In genomic region chr11:112115389-112115788, GRCh38 we compare ENCODE assay signal across 22 cellular contexts. TPM values are rescaled to one million over a fixed set of nuclear protein-coding genes. Genes with fewer than 3 reads are reported as not detected.
"Had no signal": no experiment of that assay in that cellular context is flagged by ENCODE, and none has a peak within 500 bp of the region (broad histone marks: within the 10 kb centered on the region; RNA-seq: fewer than 3 reads in every experiment).

No MANE protein-coding gene starts in this region.

- H3K4me3 ChIP-seq: K562 had no signal

- H3K4me2 ChIP-seq: KMS-11 had no signal

- ATAC-seq: K562, Panc1, PC-3, SK-N-SH treated with all-trans-retinoic acid at 6 μM for 48 hours had no signal

- DNase-seq: Kasumi-1; MM.1S; NCI-H1092 treated with DMSO at 0.1 percent for 48 hours; NCI-H1436; NCI-H187; NCI-H2029; NCI-H2081 treated with DMSO at 0.1 percent for 48 hours; NCI-H2227 treated with DMSO at 0.1 percent for 48 hours; NCI-H524; NCI-H526 treated with DMSO at 0.1 percent for 48 hours; NCI-H748 treated with DMSO at 0.1 percent for 48 hours; NK-92 treated with Interleukin-12 subunit alpha and Interleukin-12 subunit beta, amount 100 ng/mL, for 24 hours; PC-3; SHP77; T-helper 1 cell had no signal

- H3K9ac ChIP-seq: KMS-11 had no signal

- H3K27ac ChIP-seq: HL-60, KMS-11, RWPE1 had no signal

RNA-seq across cellular contexts. Expression of gene IL18, which starts 48.5 kb away (rescaled TPM):
- total RNA-seq: OCI-LY7 had no signal
